Comparison of ENCODE assay signal across 1 cellular context in the genomic region with DNA sequence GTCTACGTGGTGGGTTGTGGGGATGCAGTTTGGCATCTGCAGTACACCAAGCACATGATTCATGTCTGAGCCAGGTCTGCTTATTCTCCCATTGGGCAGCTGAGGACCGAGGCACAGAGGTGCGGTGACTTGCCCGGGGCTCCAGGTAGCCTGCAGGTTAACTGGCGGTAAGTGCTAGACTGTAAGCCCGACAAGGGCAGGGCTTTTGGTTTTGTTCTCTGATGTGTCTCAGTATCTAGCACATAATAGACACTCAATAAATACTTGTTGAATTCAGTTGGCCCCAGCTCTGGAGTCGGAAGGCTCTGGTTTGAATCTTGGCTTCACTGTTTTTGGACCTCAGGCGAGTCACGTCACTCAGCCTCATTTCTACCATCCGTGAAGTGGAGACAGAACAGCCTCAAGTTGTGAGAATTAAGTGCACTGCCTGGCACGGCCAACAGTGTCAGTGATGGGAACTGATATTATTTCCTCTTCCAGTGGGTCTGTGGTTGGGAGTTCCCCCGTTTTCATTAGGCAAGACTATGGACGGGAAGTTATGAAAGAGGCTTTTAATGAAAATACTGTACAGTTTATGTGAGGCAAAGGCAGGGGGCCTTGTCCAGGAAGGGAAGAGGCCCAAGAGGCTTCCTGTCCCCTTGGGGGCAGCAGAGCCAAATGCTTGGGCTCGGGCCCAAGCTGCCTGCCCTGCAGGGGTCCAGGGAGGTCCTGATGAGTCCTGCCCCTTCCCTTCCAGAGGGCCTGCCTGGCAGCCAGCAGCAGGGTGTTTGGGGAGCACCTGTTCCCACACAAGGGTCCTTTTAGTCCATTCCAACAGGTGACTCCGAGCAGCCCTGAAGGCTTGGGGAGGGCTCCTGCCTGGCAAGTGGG.
A peak's percentile ranks its signal among the peaks of the same experiment; 100 is the strongest.
TF ChIP-seq lines count a peak whose summit lies in the region.

No MANE protein-coding gene starts in this region.

TF ChIP-seq in GM12878, 131 proteins besides CTCF, POLR2A, EP300 and RAD21:
- TF ChIP-seq MEF2B (IDR thresholded peaks at IDR 0.05; ENCODE audit: partially characterized antibody, poor library complexity, severe bottlenecking): no peak
- no peak for TF ChIP-seq MYB (IDR thresholded peaks at IDR 0.05; ENCODE audit: borderline replicate concordance, low read depth, low read length)
- TF ChIP-seq POLR2AphosphoS5 (IDR thresholded peaks at IDR 0.05; ENCODE audit: low read length): peak; percentile 47; the same call in 1 of the 2 replicates
- 0 out of 2 replicates have a peak, but pooled peaks have one; percentile 28 for TF ChIP-seq NFIC (IDR thresholded peaks at IDR 0.05; ENCODE audit: low read depth, low read length)
- TF ChIP-seq TAF1 (IDR thresholded peaks at IDR 0.05; ENCODE audit: borderline replicate concordance, low read depth, low read length): no peak
- TF ChIP-seq JUNB (IDR thresholded peaks at IDR 0.05): no peak
- TF ChIP-seq SP1 (IDR thresholded peaks at IDR 0.05; ENCODE audit: low read depth, low read length): no peak
- no peak for TF ChIP-seq DPF2 (IDR thresholded peaks at IDR 0.05)
- TF ChIP-seq RUNX3 (IDR thresholded peaks at IDR 0.05; ENCODE audit: low read length): peak; percentile 61
- TF ChIP-seq, protein P1, sequence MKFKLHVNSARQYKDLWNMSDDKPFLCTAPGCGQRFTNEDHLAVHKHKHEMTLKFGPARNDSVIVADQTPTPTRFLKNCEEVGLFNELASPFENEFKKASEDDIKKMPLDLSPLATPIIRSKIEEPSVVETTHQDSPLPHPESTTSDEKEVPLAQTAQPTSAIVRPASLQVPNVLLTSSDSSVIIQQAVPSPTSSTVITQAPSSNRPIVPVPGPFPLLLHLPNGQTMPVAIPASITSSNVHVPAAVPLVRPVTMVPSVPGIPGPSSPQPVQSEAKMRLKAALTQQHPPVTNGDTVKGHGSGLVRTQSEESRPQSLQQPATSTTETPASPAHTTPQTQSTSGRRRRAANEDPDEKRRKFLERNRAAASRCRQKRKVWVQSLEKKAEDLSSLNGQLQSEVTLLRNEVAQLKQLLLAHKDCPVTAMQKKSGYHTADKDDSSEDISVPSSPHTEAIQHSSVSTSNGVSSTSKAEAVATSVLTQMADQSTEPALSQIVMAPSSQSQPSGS (IDR thresholded peaks at IDR 0.05; ENCODE audit: low read length): 0 out of 2 replicates have a peak, but pooled peaks have one; percentile 29
- TF ChIP-seq BACH1 (IDR thresholded peaks at IDR 0.05; ENCODE audit: borderline replicate concordance): 0 out of 2 replicates have a peak, but pooled peaks have one; percentile 33
- no peak for TF ChIP-seq RELA (IDR thresholded peaks at IDR 0.05; ENCODE audit: borderline replicate concordance, partially characterized antibody)
- TF ChIP-seq, protein P2, sequence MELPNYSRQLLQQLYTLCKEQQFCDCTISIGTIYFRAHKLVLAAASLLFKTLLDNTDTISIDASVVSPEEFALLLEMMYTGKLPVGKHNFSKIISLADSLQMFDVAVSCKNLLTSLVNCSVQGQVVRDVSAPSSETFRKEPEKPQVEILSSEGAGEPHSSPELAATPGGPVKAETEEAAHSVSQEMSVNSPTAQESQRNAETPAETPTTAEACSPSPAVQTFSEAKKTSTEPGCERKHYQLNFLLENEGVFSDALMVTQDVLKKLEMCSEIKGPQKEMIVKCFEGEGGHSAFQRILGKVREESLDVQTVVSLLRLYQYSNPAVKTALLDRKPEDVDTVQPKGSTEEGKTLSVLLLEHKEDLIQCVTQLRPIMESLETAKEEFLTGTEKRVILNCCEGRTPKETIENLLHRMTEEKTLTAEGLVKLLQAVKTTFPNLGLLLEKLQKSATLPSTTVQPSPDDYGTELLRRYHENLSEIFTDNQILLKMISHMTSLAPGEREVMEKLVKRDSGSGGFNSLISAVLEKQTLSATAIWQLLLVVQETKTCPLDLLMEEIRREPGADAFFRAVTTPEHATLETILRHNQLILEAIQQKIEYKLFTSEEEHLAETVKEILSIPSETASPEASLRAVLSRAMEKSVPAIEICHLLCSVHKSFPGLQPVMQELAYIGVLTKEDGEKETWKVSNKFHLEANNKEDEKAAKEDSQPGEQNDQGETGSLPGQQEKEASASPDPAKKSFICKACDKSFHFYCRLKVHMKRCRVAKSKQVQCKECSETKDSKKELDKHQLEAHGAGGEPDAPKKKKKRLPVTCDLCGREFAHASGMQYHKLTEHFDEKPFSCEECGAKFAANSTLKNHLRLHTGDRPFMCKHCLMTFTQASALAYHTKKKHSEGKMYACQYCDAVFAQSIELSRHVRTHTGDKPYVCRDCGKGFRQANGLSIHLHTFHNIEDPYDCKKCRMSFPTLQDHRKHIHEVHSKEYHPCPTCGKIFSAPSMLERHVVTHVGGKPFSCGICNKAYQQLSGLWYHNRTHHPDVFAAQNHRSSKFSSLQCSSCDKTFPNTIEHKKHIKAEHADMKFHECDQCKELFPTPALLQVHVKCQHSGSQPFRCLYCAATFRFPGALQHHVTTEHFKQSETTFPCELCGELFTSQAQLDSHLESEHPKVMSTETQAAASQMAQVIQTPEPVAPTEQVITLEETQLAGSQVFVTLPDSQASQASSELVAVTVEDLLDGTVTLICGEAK (IDR thresholded peaks at IDR 0.05; ENCODE audit: borderline replicate concordance): no peak
- no peak for TF ChIP-seq JUND (IDR thresholded peaks at IDR 0.05; ENCODE audit: low read depth, low read length)
TF ChIP-seq in GM12878: peak in this region for 5.
